ENCODE assay signal across 9 cellular contexts in genomic region chr4:168811793-168812651, GRCh38.
DNase-seq lines count a peak whose midpoint lies in the region; ATAC-seq, FAIRE-seq and TF ChIP-seq lines count a peak whose summit lies in the region.
"Had no signal": no experiment of that assay in that cellular context is flagged by ENCODE, and none has a peak within 500 bp of the region (broad histone marks: within the 10 kb centered on the region; RNA-seq: fewer than 3 reads in every experiment).

No MANE protein-coding gene starts in this region.

- H2AFZ ChIP-seq in keratinocyte (ENCODE audit: control insufficient read depth, low read length) = peak overlapping the region; percentile 29

- H3K27ac ChIP-seq in keratinocyte (ENCODE audit: control insufficient read depth, insufficient read depth, low read length) = peak overlapping the region; percentile 59
- H3K27ac ChIP-seq in thymus (ENCODE audit: low read depth) = peak overlapping the region; percentile 5

- no peaks in the 10 kb centered on the region for H3K9me3 Mint-ChIP-seq in activated naive CD4-positive, alpha-beta T cell treated with anti-CD3 and anti-CD28 coated beads, Interleukin-2, amount 50 U/mL, for 72 hours

- peak overlapping the region; percentile 78 for H3K4me2 ChIP-seq in keratinocyte (ENCODE audit: control insufficient read depth, extremely low read depth, insufficient read depth, low read depth, low read length)

- peaks cover 37% of the 10 kb centered on the region for H3K4me1 ChIP-seq in keratinocyte (ENCODE audit: control insufficient read depth, extremely low read depth, insufficient read depth, low read length)
- H3K4me1 ChIP-seq in thymus (ENCODE audit: control insufficient read depth, insufficient read depth, low read length) = peaks cover 2% of the 10 kb centered on the region

- TF ChIP-seq CTCF in bronchial epithelial cell (IDR thresholded peaks at IDR 0.05; ENCODE audit: insufficient read depth, low read length, severe bottlenecking) (no peak), keratinocyte (optimal IDR thresholded peaks at IDR 0.05 in 1 of 3, IDR thresholded peaks at IDR 0.05 in 1 of 3, conservative IDR thresholded peaks at IDR 0.05 in 1 of 3; ENCODE audit: extremely low read depth in 1 of 3, insufficient read depth in 2 of 3, low read length in 3 of 3) (no peak), GM13976 (IDR thresholded peaks at IDR 0.05; ENCODE audit: borderline replicate concordance, control extremely low read depth, extremely low read depth, insufficient read depth, missing control alignments) (no peak)

- H3K9me3 ChIP-seq in keratinocyte (ENCODE audit: control insufficient read depth, low read depth, low read length) = no peaks in the 10 kb centered on the region
- H3K9me3 ChIP-seq in thymus (ENCODE audit: control insufficient read depth) = no peaks in the 10 kb centered on the region

- H3K36me3 ChIP-seq in bronchial epithelial cell (ENCODE audit: control insufficient read depth, insufficient read depth, low read length) (no peaks in the 10 kb centered on the region), keratinocyte (ENCODE audit: control insufficient read depth in 2 of 2, extremely low read depth in 1 of 2, insufficient read depth in 2 of 2, low read length in 2 of 2) (no peaks in the 10 kb centered on the region), thymus (ENCODE audit: control insufficient read depth, insufficient read depth) (no peaks in the 10 kb centered on the region)

- no peaks in the 10 kb centered on the region for H4K20me1 ChIP-seq in keratinocyte (ENCODE audit: control insufficient read depth, extremely low read depth, insufficient read depth, low read length)

- H3K9me1 ChIP-seq in keratinocyte (ENCODE audit: control insufficient read depth, extremely low read depth, insufficient read depth, low read length) = no peaks in the 10 kb centered on the region

- in situ Hi-C loops in GM13976 (cut with MboI; ENCODE audit: low sequenced_read_pairs, unreplicated experiment) = no loop called here

- H3K4me3 ChIP-seq in bronchial epithelial cell (ENCODE audit: low read depth, low read length) = no peak overlapping the region
- no peak overlapping the region for H3K4me3 ChIP-seq in keratinocyte (ENCODE audit: control insufficient read depth in 2 of 3, extremely low read depth in 1 of 3, insufficient read depth in 2 of 3, low read depth in 1 of 3, low read length in 3 of 3)
- H3K4me3 ChIP-seq in thymus (ENCODE audit: low read length) = no peak overlapping the region

- H3K79me2 ChIP-seq in keratinocyte (ENCODE audit: control insufficient read depth, insufficient read depth, low read length) = no peaks in the 10 kb centered on the region

- dilution Hi-C loops in keratinocyte (cut with MboI; ENCODE audit: extremely low pct_ligation_motif_present, low sequenced_read_pairs) = no loop called here

- no peaks in the 10 kb centered on the region for H3K27me3 ChIP-seq in bronchial epithelial cell (ENCODE audit: control insufficient read depth, insufficient read depth, low read length)
- no peaks in the 10 kb centered on the region for H3K27me3 ChIP-seq in keratinocyte (ENCODE audit: control insufficient read depth, extremely low read depth, insufficient read depth, low read length)
- no peaks in the 10 kb centered on the region for H3K27me3 ChIP-seq in thymus (ENCODE audit: control insufficient read depth, insufficient read depth)

- WGBS in thymus = 78% methylated on average over 9 of the region's 9 CpGs

- no peak for ATAC-seq in HG03280 (IDR thresholded peaks at IDR 0.05; ENCODE audit: unreplicated experiment)
- ATAC-seq in activated naive CD4-positive, alpha-beta T cell treated with anti-CD3 and anti-CD28 coated beads, Interleukin-2, amount 50 U/mL, for 72 hours = no peak
- ATAC-seq in GM21737 (IDR thresholded peaks at IDR 0.05; ENCODE audit: unreplicated experiment) = no peak

- FAIRE-seq in bronchial epithelial cell (lab: Jason Lieb, UNC) = no peak
- FAIRE-seq in keratinocyte (lab: Jason Lieb, UNC) = peak; percentile 94

- peak overlapping the region; percentile 42 for H3K9ac ChIP-seq in keratinocyte (ENCODE audit: control insufficient read depth, extremely low read depth, insufficient read depth, low read length)

- no peak overlapping the region for H3K27ac Mint-ChIP-seq in activated naive CD4-positive, alpha-beta T cell treated with anti-CD3 and anti-CD28 coated beads, Interleukin-2, amount 50 U/mL, for 72 hours

- DNase-seq in NCI-H1436 (lab: John Stamatoyannopoulos, UW) = peak; percentile 59
- peak; percentile 51 for DNase-seq in bronchial epithelial cell (ENCODE audit: low read depth)
- no peak for DNase-seq in keratinocyte (ENCODE audit: low read depth, low spot score)
- DNase-seq in activated naive CD4-positive, alpha-beta T cell treated with anti-CD3 and anti-CD28 coated beads, Interleukin-2, amount 50 U/mL, for 72 hours (ENCODE audit: low spot score in 2 of 2) = no peak
- DNase-seq in GM13976 (ENCODE audit: low spot score) = no peak
- DNase-seq: NCI-H510A treated with DMSO at 0.1 percent for 48 hours had no signal

- H3K36me3 Mint-ChIP-seq in activated naive CD4-positive, alpha-beta T cell treated with anti-CD3 and anti-CD28 coated beads, Interleukin-2, amount 50 U/mL, for 72 hours = no peaks in the 10 kb centered on the region

Comparison
In these comparisons a context has a peak if more than half of its experiments do, and no peak if none do; other contexts are left out.
1. DNase-seq: peak in NCI-H1436 (single experiment) and bronchial epithelial cell (single experiment); none in keratinocyte (single experiment), activated naive CD4-positive, alpha-beta T cell treated with anti-CD3 and anti-CD28 coated beads, Interleukin-2, amount 50 U/mL, for 72 hours (0 of 2) and GM13976 (single experiment).